Comparison of ENCODE assay signal across 20 cellular contexts in the genomic region with DNA sequence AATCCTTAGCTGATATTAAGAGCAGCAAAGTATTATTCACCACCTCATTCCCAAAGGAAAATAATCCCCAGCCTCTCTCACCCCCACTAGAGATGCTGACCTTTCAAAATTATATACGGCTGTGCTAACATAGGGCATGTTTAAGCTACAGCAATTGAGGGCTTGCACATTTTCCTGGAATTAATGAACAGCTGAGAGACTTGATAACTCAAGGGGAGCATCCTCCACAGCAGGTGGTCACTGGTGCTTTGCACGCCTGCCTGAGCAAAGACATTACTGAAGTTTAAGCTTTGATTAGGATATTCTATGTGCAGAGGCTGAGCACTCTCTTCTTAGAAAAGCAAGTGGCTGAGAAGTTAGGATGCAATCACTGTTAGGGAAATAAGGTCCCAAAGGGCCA.
DNase-seq lines count a peak whose midpoint lies in the region; FAIRE-seq and TF ChIP-seq lines count a peak whose summit lies in the region.
"Had no signal": no experiment of that assay in that cellular context is flagged by ENCODE, and none has a peak within 500 bp of the region (broad histone marks: within the 10 kb centered on the region; RNA-seq: fewer than 3 reads in every experiment).

No MANE protein-coding gene starts in this region.

- 61% methylated on average over 2 of the region's 2 CpGs; no CpG with 5 or more reads in 1 of the 2 experiments for WGBS in H1 (ENCODE audit: extremely low coverage in 1 of 2, insufficient coverage in 1 of 2, insufficient read length in 1 of 2, insufficient replicate concordance in 2 of 2, low coverage in 1 of 2, low lambda C conversion rate in 2 of 2, missing lambda C conversion rate in 1 of 2), 2 experiments

- peak overlapping the region; percentile 51 for H3K4ac ChIP-seq in H1 (replicated peaks; ENCODE audit: insufficient read length, low read depth, low read length)

- no peak overlapping the region for H2AFZ ChIP-seq in H1 (ENCODE audit: low read length)

- no peak for TF ChIP-seq CTCF in H1 (IDR thresholded peaks at IDR 0.05; ENCODE audit: control extremely low read depth in 1 of 3, insufficient read depth in 1 of 3, low read depth in 1 of 3, low read length in 3 of 3)

- H4K91ac ChIP-seq in H1 (replicated peaks; ENCODE audit: insufficient read length, low read length): no peak overlapping the region

- H3K9me3 ChIP-seq in H1 (ENCODE audit: insufficient read depth in 2 of 2, low read depth in 1 of 2, low read length in 1 of 2): no peaks in the 10 kb centered on the region

- H3K9ac ChIP-seq in H1 (replicated peaks in 1 of 4; ENCODE audit: extremely low read depth in 1 of 4, low read depth in 3 of 4, low read length in 3 of 4): no peak overlapping the region

- no peaks in the 10 kb centered on the region for H4K20me1 ChIP-seq in H1 (replicated peaks in 1 of 2; ENCODE audit: control insufficient read depth in 1 of 2, insufficient read depth in 2 of 2, low read length in 2 of 2)

- no peak for TF ChIP-seq EP300 in H1 (IDR thresholded peaks at IDR 0.05; ENCODE audit: borderline replicate concordance in 1 of 2, low read depth in 2 of 2, low read length in 2 of 2)

- DNase-seq in NCI-H82 (lab: John Stamatoyannopoulos, UW) (peak; percentile 3), NCI-H82 treated with DMSO at 0.1 percent for 48 hours (lab: John Stamatoyannopoulos, UW; ENCODE audit: unreplicated experiment) (no peak), NCI-H510A treated with DMSO at 0.1 percent for 48 hours (lab: John Stamatoyannopoulos, UW) (peak; percentile 29), H1 (ENCODE audit: low read depth in 1 of 2, low spot score in 2 of 2) (no peak), retina (peak; percentile 75), GM19238 (ENCODE audit: insufficient read length, low spot score) (no peak)
- no peak for DNase-seq in activated effector memory CD4-positive, alpha-beta T cell treated with Interleukin-2 at 50 U/mL for 16 hours
- no peak for DNase-seq in stimulated activated CD4-positive, alpha-beta T cell treated with anti-CD3 and anti-CD28 coated beads, Interleukin-4, amount 100 ng/mL, for 24 hours
- DNase-seq: CD8-positive, alpha-beta memory T cell; H9; KG1; NCI-H1092 treated with DMSO at 0.1 percent for 48 hours; NCI-H1694 treated with DMSO at 0.1 percent for 48 hours; NCI-H2081 treated with DMSO at 0.1 percent for 48 hours; NCI-H226; NCI-H774; Right ventricle myocardium superior had no signal

- H2AK5ac ChIP-seq in H1 (ENCODE audit: low read depth, low read length): no peak overlapping the region

- no peaks in the 10 kb centered on the region for H3K4me1 ChIP-seq in H1 (replicated peaks in 1 of 4; ENCODE audit: control insufficient read depth in 3 of 4, insufficient read depth in 4 of 4, low read length in 3 of 4)

- no peak overlapping the region for H3K14ac ChIP-seq in H1 (ENCODE audit: insufficient read length)

- CTCF ChIA-PET in H1 (lab: Charles Lee; ENCODE audit: partially characterized antibody): interaction anchor here (1.1 to 3.1 kb wide), 4 partner anchors 10 to 311 kb away, joined by 3 to 13 read pairs (median 7); no protein-coding TSS in a partner anchor

- H2BK15ac ChIP-seq in H1 (ENCODE audit: low read length): no peak overlapping the region

- no peaks in the 10 kb centered on the region for H3K79me2 ChIP-seq in H1 (ENCODE audit: control insufficient read depth in 1 of 2, insufficient read depth in 2 of 2, low read length in 2 of 2)

- no peaks in the 10 kb centered on the region for H3K23me2 ChIP-seq in H1 (ENCODE audit: low read depth, low read length)

- H3K36me3 ChIP-seq in H1 (ENCODE audit: control insufficient read depth in 2 of 4, insufficient read depth in 4 of 4, low read length in 3 of 4): no peaks in the 10 kb centered on the region

- POLR2A ChIA-PET in H1 (lab: Charles Lee; ENCODE audit: partially characterized antibody): no interaction called here

- no peak overlapping the region for H3K4me2 ChIP-seq in H1 (ENCODE audit: insufficient read depth in 1 of 2, low read depth in 2 of 2, low read length in 2 of 2)

- H3K27ac ChIP-seq in H1 (ENCODE audit: low read depth, low read length): no peak overlapping the region
- H3K27ac ChIP-seq: C4-2B, HL-60 had no signal

- H2BK5ac ChIP-seq in H1 (ENCODE audit: low read depth, low read length): no peak overlapping the region

- FAIRE-seq in H1 (lab: Jason Lieb, UNC): no peak
- FAIRE-seq: A204.1 had no signal

- H3K79me1 ChIP-seq in H1 (ENCODE audit: low read depth, low read length): no peaks in the 10 kb centered on the region

- H3K4me3 ChIP-seq in H1 (ENCODE audit: extremely low read depth in 1 of 4, insufficient read depth in 2 of 4, low read depth in 3 of 4, low read length in 4 of 4): no peak overlapping the region

- H2BK12ac ChIP-seq in H1 (ENCODE audit: low read depth, low read length): no peak overlapping the region

- no peak overlapping the region for H2BK120ac ChIP-seq in H1 (replicated peaks; ENCODE audit: low read depth, low read length)

- H2BK20ac ChIP-seq in H1 (ENCODE audit: low read length): no peak overlapping the region

- peak overlapping the region; percentile 5 for H3K56ac ChIP-seq in H1 (replicated peaks; ENCODE audit: insufficient read length, low read depth, low read length)

- H3K18ac ChIP-seq in H1 (ENCODE audit: extremely low read depth, low read length): no peak overlapping the region

- no peak for TF ChIP-seq POLR2A in H1 (IDR thresholded peaks at IDR 0.05; ENCODE audit: control extremely low read depth in 1 of 2, low read depth in 2 of 2, low read length in 2 of 2)

- H3K23ac ChIP-seq in H1 (ENCODE audit: insufficient read length): no peak overlapping the region

- no peak overlapping the region for H4K5ac ChIP-seq in H1 (ENCODE audit: insufficient read length, low read depth, low read length)

- H3K27me3 ChIP-seq in H1 (replicated peaks in 1 of 4; ENCODE audit: control insufficient read depth in 3 of 4, extremely low read depth in 1 of 4, insufficient read depth in 3 of 4, low read length in 3 of 4): peaks cover 0 to 2% (median 0%) of the 10 kb centered on the region in 4 experiments; a peak in 1 of 7 replicates

- no peak for TF ChIP-seq RAD21 in H1 (IDR thresholded peaks at IDR 0.05 in 1 of 2, conservative IDR thresholded peaks at IDR 0.05 in 1 of 2; ENCODE audit: low read depth in 2 of 2, low read length in 2 of 2)

- no peak overlapping the region for H4K8ac ChIP-seq in H1 (ENCODE audit: extremely low read depth, insufficient read depth, low read length)

TF ChIP-seq in H1, 55 proteins besides CTCF, POLR2A, EP300 and RAD21:
- no peak for TF ChIP-seq TAF1 (IDR thresholded peaks at IDR 0.05; ENCODE audit: low read depth, low read length)
- TF ChIP-seq HDAC6 (IDR thresholded peaks at IDR 0.05; ENCODE audit: low read depth, low read length): no peak
- no peak for TF ChIP-seq CEBPB (IDR thresholded peaks at IDR 0.05; ENCODE audit: low read depth, low read length)
- TF ChIP-seq SAP30 (IDR thresholded peaks at IDR 0.05; ENCODE audit: insufficient read depth, insufficient replicate concordance, low read length): no peak
- TF ChIP-seq TAF7 (optimal IDR thresholded peaks at IDR 0.05; ENCODE audit: borderline replicate concordance, low read depth, low read length): no peak
- no peak for TF ChIP-seq JUND (IDR thresholded peaks at IDR 0.05; ENCODE audit: low read length)
- TF ChIP-seq SRF (IDR thresholded peaks at IDR 0.05; ENCODE audit: low read depth, low read length): no peak
- TF ChIP-seq HDAC2 (IDR thresholded peaks at IDR 0.05; ENCODE audit: borderline replicate concordance in 1 of 2, low read depth in 2 of 2, low read length in 2 of 2): no peak
- TF ChIP-seq CREB1 (IDR thresholded peaks at IDR 0.05): no peak
- TF ChIP-seq PHF8 (conservative IDR thresholded peaks at IDR 0.05; ENCODE audit: low read depth, low read length): no peak

Comparison
In these comparisons a context has a peak if more than half of its experiments do, and no peak if none do; other contexts are left out.
1. DNase-seq: peak in NCI-H82 (single experiment), NCI-H510A treated with DMSO at 0.1 percent for 48 hours (single experiment) and retina (single experiment); none in NCI-H82 treated with DMSO at 0.1 percent for 48 hours (single experiment), H1 (0 of 2), activated effector memory CD4-positive, alpha-beta T cell treated with Interleukin-2 at 50 U/mL for 16 hours (single experiment), GM19238 (single experiment) and stimulated activated CD4-positive, alpha-beta T cell treated with anti-CD3 and anti-CD28 coated beads, Interleukin-4, amount 100 ng/mL, for 24 hours (single experiment).